1 cellular context compared by ENCODE assay signal in genomic region chr3:119657887-119658702, GRCh38.
TF ChIP-seq lines count a peak whose summit lies in the region.

No MANE protein-coding gene starts in this region.

TF ChIP-seq in SK-N-SH, 30 proteins besides CTCF, POLR2A, EP300 and RAD21 (continued from another document):
- TF ChIP-seq REST (IDR thresholded peaks at IDR 0.05; ENCODE audit: low read depth, low read length) (no peak), FOXJ3 (CRISPR knock-in tag; IDR thresholded peaks at IDR 0.05) (no peak), EZH2phosphoT487 (IDR thresholded peaks at IDR 0.05; ENCODE audit: borderline replicate concordance, low read depth) (no peak), RXRA (IDR thresholded peaks at IDR 0.05; ENCODE audit: borderline replicate concordance, low read depth) (no peak)
